Comparison of ENCODE assay signal across 23 cellular contexts in the genomic region with DNA sequence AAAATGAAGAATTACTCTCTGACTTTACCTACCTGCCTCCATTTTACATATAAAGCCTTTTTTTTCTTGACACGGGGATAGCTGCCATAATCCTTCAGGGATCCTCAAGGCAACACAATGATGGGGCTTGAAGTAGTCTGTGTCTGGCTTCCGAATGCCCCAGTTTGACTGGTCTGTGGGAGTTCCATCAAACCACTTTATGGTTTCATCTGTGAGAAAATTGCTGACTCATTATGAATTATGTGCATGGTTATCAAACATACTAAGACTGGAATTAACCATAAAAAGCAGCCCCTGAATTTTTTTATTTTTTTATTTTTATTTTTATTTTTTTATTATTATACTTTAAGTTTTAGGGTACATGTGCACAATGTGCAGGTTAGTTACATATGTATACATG. TPM values are rescaled to one million over a fixed set of nuclear protein-coding genes. Genes with fewer than 3 reads are reported as not detected.
"Had no signal": no experiment of that assay in that cellular context is flagged by ENCODE, and none has a peak within 500 bp of the region (broad histone marks: within the 10 kb centered on the region; RNA-seq: fewer than 3 reads in every experiment).

No MANE protein-coding gene starts in this region.

- H3K27ac Mint-ChIP-seq: activated B cell treated with CpG ODN at 0.5 μM for 24 hours; activated CD4-positive, alpha-beta memory T cell treated with anti-CD3 and anti-CD28 coated beads for 36 hours; activated CD4-positive, alpha-beta T cell treated with anti-CD3 and anti-CD28 coated beads, Interleukin-2, amount 10 ng/mL, durations not matched to agents 7 days and 5 days; activated naive CD4-positive, alpha-beta T cell treated with anti-CD3 and anti-CD28 coated beads, Interleukin-2, amount 50 U/mL, for 72 hours; activated naive CD8-positive, alpha-beta T cell treated with anti-CD3 and anti-CD28 coated beads, Interleukin-2, amount 50 U/mL, for 24 hours; T-helper 1 cell treated with Interleukin-12 subunit alpha and Interleukin-12 subunit beta and Interleukin-4 antibody, amounts not matched to agents 30 μg/mL and 1 μg/mL, for 36 hours had no signal

- H3K9me3 Mint-ChIP-seq: activated B cell treated with CpG ODN at 0.5 μM for 24 hours; activated CD4-positive, alpha-beta memory T cell treated with anti-CD3 and anti-CD28 coated beads for 36 hours; activated CD4-positive, alpha-beta T cell treated with anti-CD3 and anti-CD28 coated beads, Interleukin-2, amount 10 ng/mL, durations not matched to agents 7 days and 5 days; activated naive CD4-positive, alpha-beta T cell treated with anti-CD3 and anti-CD28 coated beads, Interleukin-2, amount 50 U/mL, for 72 hours; activated naive CD8-positive, alpha-beta T cell treated with anti-CD3 and anti-CD28 coated beads, Interleukin-2, amount 50 U/mL, for 24 hours; activated T-cell treated with anti-CD3 and anti-CD28 coated beads, Interleukin-2, amount 50 U/mL, for 4 hours; T-helper 1 cell treated with Interleukin-12 subunit alpha and Interleukin-12 subunit beta and Interleukin-4 antibody, amounts not matched to agents 30 μg/mL and 1 μg/mL, for 36 hours had no signal

- FAIRE-seq: RCC 7860 had no signal

- H3K36me3 Mint-ChIP-seq: activated CD4-positive, alpha-beta memory T cell treated with anti-CD3 and anti-CD28 coated beads for 36 hours; activated naive CD4-positive, alpha-beta T cell treated with anti-CD3 and anti-CD28 coated beads, Interleukin-2, amount 50 U/mL, for 72 hours had no signal

- H3K4me1 Mint-ChIP-seq: activated B cell treated with CpG ODN at 0.5 μM for 24 hours; activated CD4-positive, alpha-beta T cell treated with anti-CD3 and anti-CD28 coated beads, Interleukin-2, amount 10 ng/mL, durations not matched to agents 7 days and 5 days; activated naive CD8-positive, alpha-beta T cell treated with anti-CD3 and anti-CD28 coated beads, Interleukin-2, amount 50 U/mL, for 24 hours had no signal

- H3K4me3 Mint-ChIP-seq: activated B cell treated with CpG ODN at 0.5 μM for 24 hours; activated CD4-positive, alpha-beta memory T cell treated with anti-CD3 and anti-CD28 coated beads for 36 hours; activated CD4-positive, alpha-beta T cell treated with anti-CD3 and anti-CD28 coated beads, Interleukin-2, amount 10 ng/mL, durations not matched to agents 7 days and 5 days; activated naive CD8-positive, alpha-beta T cell treated with anti-CD3 and anti-CD28 coated beads, Interleukin-2, amount 50 U/mL, for 24 hours; activated T-cell treated with anti-CD3 and anti-CD28 coated beads, Interleukin-2, amount 50 U/mL, for 4 hours; T-helper 1 cell treated with Interleukin-12 subunit alpha and Interleukin-12 subunit beta and Interleukin-4 antibody, amounts not matched to agents 30 μg/mL and 1 μg/mL, for 36 hours had no signal

- DNase-seq: activated B cell treated with CpG ODN at 0.5 μM for 24 hours; activated CD4-positive, alpha-beta memory T cell treated with anti-CD3 and anti-CD28 coated beads for 36 hours; activated CD4-positive, alpha-beta T cell treated with anti-CD3 and anti-CD28 coated beads, Interleukin-2, amount 10 ng/mL, durations not matched to agents 7 days and 5 days; activated CD8-positive, alpha-beta memory T cell treated with anti-CD3 and anti-CD28 coated beads for 24 hours; activated effector memory CD4-positive, alpha-beta T cell treated with anti-CD3 and anti-CD28 coated beads, Interleukin-2, amount 50 U/mL, for 16 hours; activated naive CD4-positive, alpha-beta T cell treated with Interleukin-2 at 50 U/mL for 16 hours; activated naive CD8-positive, alpha-beta T cell treated with anti-CD3 and anti-CD28 coated beads, Interleukin-2, amount 50 U/mL, for 24 hours; activated T-cell treated with anti-CD3 and anti-CD28 coated beads, Interleukin-2, amount 50 U/mL, for 4 hours; amygdala; brain microvascular endothelial cell; cerebellar nuclear complex; MM.1S; NCI-H1694 treated with DMSO at 0.1 percent for 48 hours; NCI-H2029 treated with DMSO at 0.1 percent for 48 hours; NCI-H345; NCI-H510A; NCI-H526 treated with DMSO at 0.1 percent for 48 hours; SHP77 treated with DMSO at 0.1 percent for 48 hours had no signal

- H3K9ac ChIP-seq: KMS-11 had no signal

- ATAC-seq: activated naive CD4-positive, alpha-beta T cell treated with anti-CD3 and anti-CD28 coated beads, Interleukin-2, amount 50 U/mL, for 72 hours; activated naive CD8-positive, alpha-beta T cell treated with anti-CD3 and anti-CD28 coated beads, Interleukin-2, amount 50 U/mL, for 24 hours; activated T-cell treated with anti-CD3 and anti-CD28 coated beads, Interleukin-2, amount 50 U/mL, for 4 hours had no signal

- H3K27ac ChIP-seq: brain microvascular endothelial cell, KMS-11 had no signal

- H3K27me3 Mint-ChIP-seq: activated B cell treated with CpG ODN at 0.5 μM for 24 hours had no signal

- H3K27me3 ChIP-seq: brain microvascular endothelial cell had no signal

- H3K4me2 ChIP-seq: KMS-11 had no signal

- H3K36me3 ChIP-seq: brain microvascular endothelial cell had no signal

RNA-seq across cellular contexts. Expression of a gene that starts 40.3 kb away (rescaled TPM):
- total RNA-seq: SK-MEL-5 had no signal
